ENCODE assay signal across 19 cellular contexts in genomic region chr10:14016942-14017341, GRCh38.
"Had no signal": no experiment of that assay in that cellular context is flagged by ENCODE, and none has a peak within 500 bp of the region (broad histone marks: within the 10 kb centered on the region; RNA-seq: fewer than 3 reads in every experiment).

No MANE protein-coding gene starts in this region.

- ATAC-seq: mucosa of descending colon; psoas muscle; stimulated activated effector memory CD8-positive, alpha-beta T cell treated with anti-CD3 and anti-CD28 coated beads, Interleukin-12 subunit alpha, Interleukin-12 subunit beta, amount 100 ng/mL, for 72 hours had no signal

- DNase-seq: activated CD4-positive, alpha-beta T cell treated with anti-CD3 and anti-CD28 coated beads, Interleukin-2, amount 50 U/mL, for 4 hours; activated gamma-delta T cell; foreskin melanocyte; kidney; left lung; mucosa of descending colon; naive B cell; ovary; psoas muscle; right cardiac atrium; small intestine; stimulated activated CD4-positive, alpha-beta T cell treated with anti-CD3 and anti-CD28 coated beads, Interleukin-15, amount 100 ng/mL, for 24 hours; stimulated activated CD4-positive, alpha-beta T cell treated with anti-CD3 and anti-CD28 coated beads, Interleukin-4, amount 100 ng/mL, for 1 hour; stomach; testis; upper lobe of left lung had no signal

- H3K27me3 Mint-ChIP-seq: activated naive CD4-positive, alpha-beta T cell treated with anti-CD3 and anti-CD28 coated beads, Interleukin-2, amount 50 U/mL, for 24 hours had no signal

- H3K27ac ChIP-seq: left lung, ovary, psoas muscle, stomach, testis, upper lobe of left lung had no signal

- H3K4me3 ChIP-seq: breast epithelium, left lung, mucosa of descending colon, ovary, psoas muscle, stomach, testis, upper lobe of left lung had no signal

- H3K27ac Mint-ChIP-seq: activated naive CD4-positive, alpha-beta T cell treated with anti-CD3 and anti-CD28 coated beads, Interleukin-2, amount 50 U/mL, for 24 hours; stimulated activated effector memory CD8-positive, alpha-beta T cell treated with anti-CD3 and anti-CD28 coated beads, Interleukin-12 subunit alpha, Interleukin-12 subunit beta, amount 100 ng/mL, for 72 hours had no signal

- H3K36me3 Mint-ChIP-seq: stimulated activated effector memory CD8-positive, alpha-beta T cell treated with anti-CD3 and anti-CD28 coated beads, Interleukin-12 subunit alpha, Interleukin-12 subunit beta, amount 100 ng/mL, for 72 hours had no signal

- H3K4me3 Mint-ChIP-seq: activated naive CD4-positive, alpha-beta T cell treated with anti-CD3 and anti-CD28 coated beads, Interleukin-2, amount 50 U/mL, for 24 hours; stimulated activated effector memory CD8-positive, alpha-beta T cell treated with anti-CD3 and anti-CD28 coated beads, Interleukin-12 subunit alpha, Interleukin-12 subunit beta, amount 100 ng/mL, for 72 hours had no signal
